ENCODE assay signal across 1 cellular context in genomic region chr11:70468256-70469230, GRCh38.
TF ChIP-seq lines count a peak whose summit lies in the region.

No MANE protein-coding gene starts in this region.

TF ChIP-seq in GM23338, 12 proteins besides CTCF, POLR2A, EP300 and RAD21 (continued from another document):
- TF ChIP-seq ZNF462 (CRISPR knock-in tag; IDR thresholded peaks at IDR 0.05) = no peak
- no peak for TF ChIP-seq REST (IDR thresholded peaks at IDR 0.05; ENCODE audit: unreplicated experiment)
- no peak for TF ChIP-seq EZH2phosphoT487 (IDR thresholded peaks at IDR 0.05; ENCODE audit: unreplicated experiment)
- TF ChIP-seq STAT1 (IDR thresholded peaks at IDR 0.05; ENCODE audit: unreplicated experiment) = no peak
- TF ChIP-seq EZH2 (IDR thresholded peaks at IDR 0.05; ENCODE audit: low read depth, unreplicated experiment) = no peak
- no peak for TF ChIP-seq NANOG (IDR thresholded peaks at IDR 0.05; ENCODE audit: borderline replicate concordance)
- no peak for TF ChIP-seq ZNF114 (CRISPR knock-in tag; IDR thresholded peaks at IDR 0.05)
- TF ChIP-seq POLR2AphosphoS5 (IDR thresholded peaks at IDR 0.05; ENCODE audit: low read depth) = no peak
